ENCODE assay signal across 11 cellular contexts in genomic region chr10:80413152-80413996, GRCh38. TPM values are rescaled to one million over a fixed set of nuclear protein-coding genes. Genes with fewer than 3 reads are reported as not detected.
DNase-seq lines count a peak whose midpoint lies in the region; ATAC-seq and TF ChIP-seq lines count a peak whose summit lies in the region.
"Had no signal": no experiment of that assay in that cellular context is flagged by ENCODE, and none has a peak within 500 bp of the region (broad histone marks: within the 10 kb centered on the region; RNA-seq: fewer than 3 reads in every experiment).

No MANE protein-coding gene starts in this region.

- no peak for TF ChIP-seq CTCF in BJ (IDR thresholded peaks at IDR 0.05; ENCODE audit: insufficient read depth, low read depth, low read length)
- TF ChIP-seq CTCF in choroid plexus epithelial cell (conservative IDR thresholded peaks at IDR 0.05; ENCODE audit: low read depth, low read length), result no peak
- no peak for TF ChIP-seq CTCF in omental fat pad (IDR thresholded peaks at IDR 0.05)
- no peak for TF ChIP-seq CTCF in coronary artery (IDR thresholded peaks at IDR 0.05)

- H3K27ac ChIP-seq in mesodermal cell (ENCODE audit: low read depth, low read length, severe bottlenecking) (peak overlapping the region; percentile 68), aorta (ENCODE audit: low read depth in 1 of 2, low read length in 2 of 2) (no peak overlapping the region), coronary artery (peak overlapping the region in 1 of 2 donors; percentile 53)

- H3K4me1 ChIP-seq in mesodermal cell (ENCODE audit: control insufficient read depth, insufficient read depth, low read length, poor library complexity, severe bottlenecking), result peaks cover 42% of the 10 kb centered on the region
- H3K4me1 ChIP-seq in aorta (ENCODE audit: control insufficient read depth in 1 of 2, insufficient read depth in 2 of 2, low read length in 2 of 2), result no peaks in the 10 kb centered on the region

- 82 to 87% methylated on average over 10 to 12 of the region's 13 CpGs for WGBS in mesodermal cell (ENCODE audit: insufficient coverage in 2 of 2), 2 experiments
- WGBS in aorta, 2 donors, result 58 to 64% methylated on average over 13 of the region's 13 CpGs

- CTCF ChIA-PET in BJ (lab: Yijun Ruan, JAX), result no interaction called here

- intact Hi-C loops in aorta (cut with DNase I), result no loop called here

- H3K36me3 ChIP-seq in BJ (ENCODE audit: control insufficient read depth, insufficient read depth, low read length) (no peaks in the 10 kb centered on the region), MG63 (no peaks in the 10 kb centered on the region), mesodermal cell (ENCODE audit: control insufficient read depth, insufficient read depth, low read length) (peaks cover 19% of the 10 kb centered on the region), aorta (ENCODE audit: control insufficient read depth in 1 of 2, insufficient read depth in 2 of 2, low read length in 1 of 2) (no peaks in the 10 kb centered on the region)

- DNase-seq in BJ (ENCODE audit: low read depth) (peak; percentile 9), MG63 (peak; percentile 35), choroid plexus epithelial cell (ENCODE audit: low read depth) (peak; percentile 75), aorta (no peak), omental fat pad (ENCODE audit: low spot score) (no peak), coronary artery (ENCODE audit: low spot score) (no peak)
- DNase-seq: activated effector memory CD4-positive, alpha-beta T cell treated with Interleukin-2 at 50 U/mL for 16 hours; midbrain; NCI-H524 treated with DMSO at 0.1 percent for 48 hours had no signal

- peaks cover 2% of the 10 kb centered on the region; the same call in 1 of the 2 replicates for H3K27me3 ChIP-seq in BJ (ENCODE audit: control insufficient read depth, insufficient read depth, low read length)
- no peaks in the 10 kb centered on the region for H3K27me3 ChIP-seq in MG63
- H3K27me3 ChIP-seq in aorta (ENCODE audit: control insufficient read depth in 1 of 2, insufficient read depth in 2 of 2, low read length in 1 of 2), result no peaks in the 10 kb centered on the region

- H3K4me3 ChIP-seq in BJ (ENCODE audit: low read depth, low read length), result no peak overlapping the region
- H3K4me3 ChIP-seq in MG63, result no peak overlapping the region
- H3K4me3 ChIP-seq in choroid plexus epithelial cell (ENCODE audit: low read depth, low read length), result peak overlapping the region; percentile 10
- no peak overlapping the region for H3K4me3 ChIP-seq in mesodermal cell (ENCODE audit: extremely low read depth, insufficient read depth, low read length, poor library complexity, severe bottlenecking)
- no peak overlapping the region for H3K4me3 ChIP-seq in aorta (ENCODE audit: low read length in 2 of 2)
- no peak overlapping the region for H3K4me3 ChIP-seq in coronary artery

- ATAC-seq in aorta (ENCODE audit: low FRiP score) (no peak), HG02870 (IDR thresholded peaks at IDR 0.05; ENCODE audit: unreplicated experiment) (no peak), omental fat pad (ENCODE audit: low FRiP score) (no peak)

- POLR2A ChIA-PET in BJ (lab: Charles Lee), result no interaction called here

- H3K9me3 ChIP-seq in MG63 (no peaks in the 10 kb centered on the region), mesodermal cell (ENCODE audit: control insufficient read depth, low read length) (no peaks in the 10 kb centered on the region), aorta (ENCODE audit: control insufficient read depth, low read length) (no peaks in the 10 kb centered on the region)

RNA-seq across cellular contexts. Expression of gene PRXL2A, which starts 5.0 kb away (rescaled TPM):
- 1.0 and 1.3 TPM in 2 replicates for polyA plus RNA-seq in BJ (2011; rRNA removed)
- 0.21 and 0.33 TPM in 2 replicates for polyA minus RNA-seq in BJ (2011; rRNA and poly(A)+ RNA removed)
- total RNA-seq in MG63 (2014; rRNA removed; shearing (Covaris generic); ENCODE audit: low replicate concordance), result 1.4 and 2.6 TPM in 2 replicates
- polyA plus RNA-seq in mesodermal cell (2013, experiment 1 of 2), result 87.4 TPM
- polyA plus RNA-seq in mesodermal cell (2013, experiment 2 of 2), result 88.2 TPM
- 10 to 100 TPM; 39.7 to 43.1 TPM for total RNA-seq in aorta
- 10 to 100 TPM; 15.6 to 32.3 TPM for polyA plus RNA-seq in aorta
- 100 to 1,000 TPM; 218 to 456 (median 415) TPM for total RNA-seq in omental fat pad

RNA-seq across cellular contexts. Expression of gene TSPAN14, which starts 40.7 kb away (rescaled TPM):
- polyA plus RNA-seq in BJ (2011; rRNA removed) (18.3 and 33.3 TPM in 2 replicates), aorta (10 to 100 TPM; 12.3 to 13.8 TPM)
- 19.5 and 22.7 TPM in 2 replicates for polyA minus RNA-seq in BJ (2011; rRNA and poly(A)+ RNA removed)
- total RNA-seq in MG63 (2014; rRNA removed; shearing (Covaris generic); ENCODE audit: low replicate concordance), result 6.6 and 10.0 TPM in 2 replicates
- polyA plus RNA-seq in mesodermal cell (2013, experiment 1 of 2), result 117 TPM
- polyA plus RNA-seq in mesodermal cell (2013, experiment 2 of 2), result 90.6 TPM
- total RNA-seq in aorta (10 to 100 TPM; 59.5 to 61.5 TPM), omental fat pad (100 to 1,000 TPM in 2 of 4 donors, 10 to 100 TPM in 2; 42.4 to 114 (median 91.6) TPM)

RNA-seq across cellular contexts. Expression of gene DYDC2, which starts 56.8 kb away (rescaled TPM):
- polyA plus RNA-seq in BJ (2011; rRNA removed) (not detected in 2 replicates), aorta (not detected)
- polyA minus RNA-seq in BJ (2011; rRNA and poly(A)+ RNA removed), result not detected in 2 replicates
- total RNA-seq in MG63 (2014; rRNA removed; shearing (Covaris generic); ENCODE audit: low replicate concordance), result not detected in 2 replicates
- polyA plus RNA-seq in mesodermal cell (2013, experiment 1 of 2), result 1.5 TPM
- polyA plus RNA-seq in mesodermal cell (2013, experiment 2 of 2), result 1.9 TPM
- total RNA-seq in aorta (not detected), omental fat pad (not detected)

RNA-seq across cellular contexts. Expression of gene DYDC1, which starts 56.8 kb away (rescaled TPM):
- polyA plus RNA-seq in BJ (2011; rRNA removed) (not detected in 2 replicates), aorta (not detected)
- polyA minus RNA-seq in BJ (2011; rRNA and poly(A)+ RNA removed), result not detected in 2 replicates
- not detected in 2 replicates for total RNA-seq in MG63 (2014; rRNA removed; shearing (Covaris generic); ENCODE audit: low replicate concordance)
- polyA plus RNA-seq in mesodermal cell (2013, experiment 1 of 2), result not detected
- polyA plus RNA-seq in mesodermal cell (2013, experiment 2 of 2), result not detected
- total RNA-seq in aorta (not detected), omental fat pad (not detected)

Comparison
In these comparisons a context has a peak if more than half of its experiments do, and no peak if none do; other contexts are left out.
1. DNase-seq: peak in BJ (single experiment), MG63 (single experiment) and choroid plexus epithelial cell (single experiment); none in aorta (0 of 2), omental fat pad (single experiment) and coronary artery (single experiment).
2. RNA of gene PRXL2A, which starts 5.0 kb away (total RNA-seq): 218 to 456 TPM in omental fat pad and 39.7 to 43.1 TPM in aorta; 1.4 to 2.6 TPM in MG63; every median in the first group is over 10 times any median in the second.